28 cellular contexts compared by ENCODE assay signal in the genomic region with DNA sequence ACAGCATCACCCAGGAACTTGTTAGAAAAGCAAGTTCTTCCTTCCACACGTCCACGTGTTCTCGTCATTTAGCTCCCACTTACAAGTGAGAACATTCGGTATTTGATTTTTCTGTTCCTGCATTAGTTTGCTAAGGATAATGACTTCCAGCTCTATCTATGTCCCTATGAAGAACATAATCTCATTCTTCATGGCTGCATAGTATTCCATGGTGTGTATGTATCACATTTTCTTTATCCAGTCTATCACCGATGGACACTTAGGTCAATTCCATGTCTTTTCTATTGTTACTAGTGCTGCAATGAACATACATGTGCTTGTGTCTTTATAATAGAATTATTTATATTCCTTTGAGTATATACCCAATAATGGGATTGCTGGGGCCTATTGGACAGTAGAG.
"Had no signal": no experiment of that assay in that cellular context is flagged by ENCODE, and none has a peak within 500 bp of the region (broad histone marks: within the 10 kb centered on the region; RNA-seq: fewer than 3 reads in every experiment).

No MANE protein-coding gene starts in this region.

- H3K27ac Mint-ChIP-seq: dendritic cell treated with granulocyte-macrophage colony-stimulating factor and Interleukin-4, amounts not matched to agents 40 ng/mL and 50 ng/mL, for 4 days; endodermal cell had no signal

- ATAC-seq: esophagus mucosa, foreskin keratinocyte, gastrocnemius medialis, gastroesophageal sphincter, heart left ventricle, heart right ventricle had no signal

- H3K4me1 ChIP-seq: colonic mucosa, esophagus muscularis mucosa, esophagus squamous epithelium, foreskin keratinocyte, gastrocnemius medialis, gastroesophageal sphincter, heart left ventricle, heart right ventricle had no signal

- H3K36me3 ChIP-seq: colonic mucosa, esophagus muscularis mucosa, esophagus squamous epithelium, gastrocnemius medialis, gastroesophageal sphincter, heart left ventricle, heart right ventricle had no signal

- DNase-seq: colonic mucosa; cortex of kidney; dermis blood vessel endothelial cell; dorsolateral prefrontal cortex; effector CD4-positive, alpha-beta T cell; effector CD8-positive, alpha-beta T cell; effector memory CD4-positive, alpha-beta T cell; endodermal cell; erythroblast; esophagus squamous epithelium; foreskin fibroblast; foreskin keratinocyte; foreskin melanocyte; gastrocnemius medialis; glutamatergic neuron; head of caudate nucleus; heart left ventricle; heart right ventricle had no signal

- H3K27me3 ChIP-seq: colonic mucosa, foreskin keratinocyte, gastrocnemius medialis, gastroesophageal sphincter had no signal

- H3K27ac ChIP-seq: colonic mucosa, coronary artery, dorsolateral prefrontal cortex, epithelial cell of prostate, esophagus muscularis mucosa, esophagus squamous epithelium, foreskin keratinocyte, gastrocnemius medialis, gastroesophageal sphincter, heart left ventricle, heart right ventricle had no signal

- H3K4me3 Mint-ChIP-seq: dendritic cell treated with granulocyte-macrophage colony-stimulating factor and Interleukin-4, amounts not matched to agents 40 ng/mL and 50 ng/mL, for 4 days; endodermal cell had no signal

- H3K9me3 ChIP-seq: colonic mucosa, gastrocnemius medialis had no signal

- H3K4me3 ChIP-seq: colonic mucosa, coronary artery, dorsolateral prefrontal cortex, esophagus muscularis mucosa, esophagus squamous epithelium, gastrocnemius medialis, gastroesophageal sphincter, heart left ventricle, heart right ventricle had no signal

- FAIRE-seq: colon, endometrium, endothelial cell of umbilical vein, frontal cortex had no signal
